In the genomic region with DNA sequence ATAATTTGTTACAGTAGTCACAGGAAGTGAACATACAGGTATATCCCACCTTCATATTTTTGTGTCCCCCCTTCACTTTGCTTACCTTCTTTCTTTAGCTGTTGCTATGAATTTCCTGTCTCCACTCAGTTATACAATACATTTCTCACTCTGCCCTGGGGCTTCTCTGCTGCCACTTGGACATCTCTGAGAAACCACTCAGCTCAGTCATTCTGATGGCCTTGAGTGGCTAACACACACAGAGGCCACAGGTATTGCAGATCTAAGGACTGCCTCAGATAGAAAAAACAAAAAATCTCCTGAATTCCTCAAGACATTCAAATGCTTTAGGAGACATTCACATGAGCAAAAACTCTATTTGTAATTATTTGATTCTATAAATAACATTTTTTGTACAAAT, we compare ENCODE assay signal across 25 cellular contexts.
DNase-seq lines count a peak whose midpoint lies in the region; ATAC-seq, FAIRE-seq and TF ChIP-seq lines count a peak whose summit lies in the region.
"Had no signal": no experiment of that assay in that cellular context is flagged by ENCODE, and none has a peak within 500 bp of the region (broad histone marks: within the 10 kb centered on the region; RNA-seq: fewer than 3 reads in every experiment).

No MANE protein-coding gene starts in this region.

- no peak overlapping the region for H4K91ac ChIP-seq in H1 (replicated peaks; ENCODE audit: insufficient read length, low read length)

- H3K4me3 ChIP-seq in GM23338, result no peak overlapping the region
- H3K4me3 ChIP-seq in H1 (ENCODE audit: extremely low read depth in 1 of 4, insufficient read depth in 2 of 4, low read depth in 3 of 4, low read length in 4 of 4), result no peak overlapping the region
- no peak overlapping the region for H3K4me3 ChIP-seq in Caco-2 (ENCODE audit: low read depth, low read length)
- H3K4me3 ChIP-seq: GM23248 had no signal

- ATAC-seq in GM23338 (no peak), HG03108 (IDR thresholded peaks at IDR 0.05; ENCODE audit: unreplicated experiment) (no peak), GM19023 (IDR thresholded peaks at IDR 0.05; ENCODE audit: unreplicated experiment) (no peak)
- ATAC-seq: HCT116, HepG2 had no signal

- H3K79me2 ChIP-seq in GM23338 (replicated peaks; ENCODE audit: insufficient read depth) (no peaks in the 10 kb centered on the region), H1 (ENCODE audit: control insufficient read depth in 1 of 2, insufficient read depth in 2 of 2, low read length in 2 of 2) (no peaks in the 10 kb centered on the region)

- H3K4me3 Mint-ChIP-seq in GM23338, result no peak overlapping the region
- no peak overlapping the region for H3K4me3 Mint-ChIP-seq in mesothelial cell of epicardium
- H3K4me3 Mint-ChIP-seq in Caco-2 (ENCODE audit: unreplicated experiment), result no peak overlapping the region
- H3K4me3 Mint-ChIP-seq: CD4-positive, CD25-positive, alpha-beta regulatory T cell; CD8-positive, alpha-beta memory T cell; HFFc6; IgD-negative memory B cell had no signal

- H3K23me2 ChIP-seq in H1 (ENCODE audit: low read depth, low read length), result no peaks in the 10 kb centered on the region

- CTCF ChIA-PET in H1 (lab: Charles Lee; ENCODE audit: partially characterized antibody) (interaction anchor here (0.6 to 1.2 kb wide), 3 partner anchors 12 to 241 kb away, joined by 3 to 5 read pairs (median 3); no protein-coding TSS in a partner anchor), Caco-2 (lab: Charles Lee) (no interaction called here)

- H3K36me3 ChIP-seq in GM23338 (ENCODE audit: insufficient read depth), result no peaks in the 10 kb centered on the region
- no peaks in the 10 kb centered on the region for H3K36me3 ChIP-seq in H1 (ENCODE audit: control insufficient read depth in 2 of 4, insufficient read depth in 4 of 4, low read length in 3 of 4)
- no peaks in the 10 kb centered on the region for H3K36me3 ChIP-seq in Caco-2 (ENCODE audit: control insufficient read depth, insufficient read depth, low read length)
- H3K36me3 ChIP-seq: BE2C had no signal

- H3K4ac ChIP-seq in H1 (replicated peaks; ENCODE audit: insufficient read length, low read depth, low read length), result no peak overlapping the region

- H3K4me1 Mint-ChIP-seq in GM23338 (peaks cover 31% of the 10 kb centered on the region), mesothelial cell of epicardium (peaks cover 33% of the 10 kb centered on the region), Caco-2 (ENCODE audit: low read depth, unreplicated experiment) (no peaks in the 10 kb centered on the region)
- H3K4me1 Mint-ChIP-seq: CD4-positive, CD25-positive, alpha-beta regulatory T cell; CD8-positive, alpha-beta memory T cell; IgD-negative memory B cell had no signal

- intact Hi-C loops in Caco-2 (cut with micrococcal nuclease; ENCODE audit: unreplicated experiment), result no loop called here

- H4K8ac ChIP-seq in H1 (ENCODE audit: extremely low read depth, insufficient read depth, low read length), result no peak overlapping the region

- H3K23ac ChIP-seq in H1 (ENCODE audit: insufficient read length), result no peak overlapping the region

- no peaks in the 10 kb centered on the region for H3K9me2 ChIP-seq in GM23338 (ENCODE audit: insufficient read depth)

- no TSS peak for BruUV-seq in Caco-2 (replicated peaks; lab: Mats Ljungman, UMichigan)

- no peak overlapping the region for H2BK5ac ChIP-seq in H1 (ENCODE audit: low read depth, low read length)

- no peak for DNase-seq in GM23338 (ENCODE audit: low spot score)
- DNase-seq in H1 (ENCODE audit: low read depth in 1 of 2, low spot score in 2 of 2), result no peak
- DNase-seq in mesothelial cell of epicardium (ENCODE audit: low spot score in 2 of 2, unreplicated experiment in 2 of 2), result no peak
- no peak for DNase-seq in Caco-2
- DNase-seq: ACHN; BE2C; C1 segment of cervical spinal cord; CD4-positive, CD25-positive, alpha-beta regulatory T cell; CD8-positive, alpha-beta memory T cell; COR-L47; DMS153; DMS79; GDM1; GM23248; H7; HFFc6; KBM-7 had no signal

- H2BK12ac ChIP-seq in H1 (ENCODE audit: low read depth, low read length), result no peak overlapping the region

- H3K27ac Mint-ChIP-seq in GM23338 (peak overlapping the region; percentile 15; the same call in 1 of the 2 replicates), mesothelial cell of epicardium (peak overlapping the region; percentile 37), Caco-2 (ENCODE audit: unreplicated experiment) (no peak overlapping the region)
- H3K27ac Mint-ChIP-seq: CD8-positive, alpha-beta memory T cell; HFFc6; IgD-negative memory B cell had no signal

- TF ChIP-seq RAD21 in H1 (IDR thresholded peaks at IDR 0.05 in 1 of 2, conservative IDR thresholded peaks at IDR 0.05 in 1 of 2; ENCODE audit: low read depth in 2 of 2, low read length in 2 of 2), result no peak

- no peak overlapping the region for H3K18ac ChIP-seq in H1 (ENCODE audit: extremely low read depth, low read length)

- H4K20me1 ChIP-seq in GM23338 (replicated peaks; ENCODE audit: insufficient read depth) (no peaks in the 10 kb centered on the region), H1 (replicated peaks in 1 of 2; ENCODE audit: control insufficient read depth in 1 of 2, insufficient read depth in 2 of 2, low read length in 2 of 2) (no peaks in the 10 kb centered on the region)

- no peak overlapping the region for H3K4me2 ChIP-seq in GM23338
- H3K4me2 ChIP-seq in H1 (ENCODE audit: insufficient read depth in 1 of 2, low read depth in 2 of 2, low read length in 2 of 2), result no peak overlapping the region

- FAIRE-seq in H1 (lab: Jason Lieb, UNC), result no peak
- FAIRE-seq: A204.1, GM12892, GM18507, HepG2 had no signal

- H2AFZ ChIP-seq in GM23338 (no peak overlapping the region), H1 (ENCODE audit: low read length) (0 out of 2 replicates have a peak overlapping the region, but pooled peaks have one; percentile 14)
- H2AFZ ChIP-seq: GM23248 had no signal

- H3K9ac ChIP-seq in H1 (replicated peaks in 1 of 4; ENCODE audit: extremely low read depth in 1 of 4, low read depth in 3 of 4, low read length in 3 of 4), result no peak overlapping the region
- H3K9ac ChIP-seq: GM23248 had no signal

- no peak overlapping the region for H2BK120ac ChIP-seq in H1 (replicated peaks; ENCODE audit: low read depth, low read length)

- no peak for TF ChIP-seq EP300 in H1 (IDR thresholded peaks at IDR 0.05; ENCODE audit: borderline replicate concordance in 1 of 2, low read depth in 2 of 2, low read length in 2 of 2)

- no peak overlapping the region for H2BK15ac ChIP-seq in H1 (ENCODE audit: low read length)

- H3K9me3 ChIP-seq in H1 (ENCODE audit: insufficient read depth in 2 of 2, low read depth in 1 of 2, low read length in 1 of 2) (no peaks in the 10 kb centered on the region), Caco-2 (no peaks in the 10 kb centered on the region)
- H3K9me3 ChIP-seq: BE2C had no signal

- no peak overlapping the region for H3K56ac ChIP-seq in H1 (replicated peaks; ENCODE audit: insufficient read length, low read depth, low read length)

- no peak overlapping the region for H2AK5ac ChIP-seq in H1 (ENCODE audit: low read depth, low read length)

- H3K4me1 ChIP-seq in GM23338 (ENCODE audit: insufficient read depth), result peaks cover 9% of the 10 kb centered on the region
- peaks cover 0 to 3% (median 1%) of the 10 kb centered on the region in 4 experiments; a peak in 3 of 7 replicates for H3K4me1 ChIP-seq in H1 (replicated peaks in 1 of 4; ENCODE audit: control insufficient read depth in 3 of 4, insufficient read depth in 4 of 4, low read length in 3 of 4)
- H3K4me1 ChIP-seq in Caco-2, result no peaks in the 10 kb centered on the region

- no peaks in the 10 kb centered on the region for H3K36me3 Mint-ChIP-seq in GM23338 (ENCODE audit: low read depth)
- no peaks in the 10 kb centered on the region for H3K36me3 Mint-ChIP-seq in mesothelial cell of epicardium
- no peaks in the 10 kb centered on the region for H3K36me3 Mint-ChIP-seq in Caco-2 (ENCODE audit: insufficient read depth, unreplicated experiment)
- H3K36me3 Mint-ChIP-seq: CD4-positive, CD25-positive, alpha-beta regulatory T cell; CD8-positive, alpha-beta memory T cell; IgD-negative memory B cell had no signal

- H2BK20ac ChIP-seq in H1 (ENCODE audit: low read length), result no peak overlapping the region

- H3K27me3 ChIP-seq in GM23338 (ENCODE audit: insufficient read depth) (no peaks in the 10 kb centered on the region), H1 (replicated peaks in 1 of 4; ENCODE audit: control insufficient read depth in 3 of 4, extremely low read depth in 1 of 4, insufficient read depth in 3 of 4, low read length in 3 of 4) (peaks cover 0 to 1% (median 0%) of the 10 kb centered on the region in 4 experiments; a peak in 1 of 7 replicates), Caco-2 (replicated peaks; ENCODE audit: control insufficient read depth, insufficient read depth, low read length) (no peaks in the 10 kb centered on the region)
- H3K27me3 ChIP-seq: BE2C had no signal

- H4K5ac ChIP-seq in H1 (ENCODE audit: insufficient read length, low read depth, low read length), result no peak overlapping the region

- TF ChIP-seq POLR2A in H1 (IDR thresholded peaks at IDR 0.05; ENCODE audit: control extremely low read depth in 1 of 2, low read depth in 2 of 2, low read length in 2 of 2), result no peak

- POLR2A ChIA-PET in H1 (lab: Charles Lee; ENCODE audit: partially characterized antibody), result no interaction called here
- POLR2A ChIA-PET in Caco-2 (lab: Charles Lee), result no interaction called here

- TF ChIP-seq CTCF in GM23338 (conservative IDR thresholded peaks at IDR 0.05; ENCODE audit: low read depth in 2 of 2), result no peak
- no peak for TF ChIP-seq CTCF in H1 (IDR thresholded peaks at IDR 0.05; ENCODE audit: control extremely low read depth in 1 of 3, insufficient read depth in 1 of 3, low read depth in 1 of 3, low read length in 3 of 3)
- no peak for TF ChIP-seq CTCF in mesothelial cell of epicardium (IDR thresholded peaks at IDR 0.05; ENCODE audit: unreplicated experiment)
- no peak for TF ChIP-seq CTCF in Caco-2 (IDR thresholded peaks at IDR 0.05; ENCODE audit: insufficient read depth in 1 of 2, low read depth in 1 of 2, low read length in 1 of 2, severe bottlenecking in 1 of 2, unreplicated experiment in 1 of 2)

- H3K27me3 Mint-ChIP-seq in GM23338 (ENCODE audit: insufficient read depth, low read depth, poor library complexity) (no peaks in the 10 kb centered on the region), mesothelial cell of epicardium (ENCODE audit: low read depth) (no peaks in the 10 kb centered on the region), Caco-2 (ENCODE audit: insufficient read depth, unreplicated experiment) (no peaks in the 10 kb centered on the region)
- H3K27me3 Mint-ChIP-seq: CD8-positive, alpha-beta memory T cell; IgD-negative memory B cell had no signal

- no peaks in the 10 kb centered on the region for H3K79me1 ChIP-seq in H1 (ENCODE audit: low read depth, low read length)

- no peaks in the 10 kb centered on the region for H3F3A ChIP-seq in GM23338 (replicated peaks; ENCODE audit: low read depth)

- H3K27ac ChIP-seq in GM23338 (ENCODE audit: low read depth), result no peak overlapping the region
- no peak overlapping the region for H3K27ac ChIP-seq in H1 (ENCODE audit: low read depth, low read length)
- H3K27ac ChIP-seq: GM23248 had no signal

- no peak overlapping the region for H3K14ac ChIP-seq in H1 (ENCODE audit: insufficient read length)

- H3K9me3 Mint-ChIP-seq in GM23338, result no peaks in the 10 kb centered on the region
- H3K9me3 Mint-ChIP-seq in mesothelial cell of epicardium, result no peaks in the 10 kb centered on the region
- H3K9me3 Mint-ChIP-seq in Caco-2 (ENCODE audit: unreplicated experiment), result no peaks in the 10 kb centered on the region
- H3K9me3 Mint-ChIP-seq: IgD-negative memory B cell had no signal
